1 cellular context compared by ENCODE assay signal in the genomic region with DNA sequence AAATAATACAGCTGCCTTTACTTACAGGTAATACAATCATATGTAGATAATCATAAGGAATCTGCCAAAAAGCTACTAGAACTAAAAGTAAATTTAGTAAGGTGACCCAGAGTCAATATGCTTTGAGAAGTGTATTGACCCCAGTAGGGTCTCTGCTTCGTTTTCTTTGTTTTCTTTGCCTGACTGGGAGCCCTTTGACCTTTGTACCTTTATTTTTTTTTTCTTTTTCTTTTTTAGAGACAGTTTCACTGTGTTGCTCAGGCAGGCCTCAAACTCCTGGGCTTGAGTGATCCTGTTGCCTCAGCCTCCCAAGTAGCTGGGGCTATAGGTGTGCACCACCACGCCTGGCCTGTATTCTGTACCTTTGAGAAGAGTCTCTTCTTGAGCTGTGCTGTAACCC.
TF ChIP-seq lines count a peak whose summit lies in the region.

No MANE protein-coding gene starts in this region.

TF ChIP-seq in HepG2, 621 proteins besides CTCF, POLR2A, EP300 and RAD21 (continued from another document and continues in another):
- no peak for TF ChIP-seq ZNF747 (CRISPR knock-in tag; IDR thresholded peaks at IDR 0.05; ENCODE audit: borderline replicate concordance)
- TF ChIP-seq, protein P1, sequence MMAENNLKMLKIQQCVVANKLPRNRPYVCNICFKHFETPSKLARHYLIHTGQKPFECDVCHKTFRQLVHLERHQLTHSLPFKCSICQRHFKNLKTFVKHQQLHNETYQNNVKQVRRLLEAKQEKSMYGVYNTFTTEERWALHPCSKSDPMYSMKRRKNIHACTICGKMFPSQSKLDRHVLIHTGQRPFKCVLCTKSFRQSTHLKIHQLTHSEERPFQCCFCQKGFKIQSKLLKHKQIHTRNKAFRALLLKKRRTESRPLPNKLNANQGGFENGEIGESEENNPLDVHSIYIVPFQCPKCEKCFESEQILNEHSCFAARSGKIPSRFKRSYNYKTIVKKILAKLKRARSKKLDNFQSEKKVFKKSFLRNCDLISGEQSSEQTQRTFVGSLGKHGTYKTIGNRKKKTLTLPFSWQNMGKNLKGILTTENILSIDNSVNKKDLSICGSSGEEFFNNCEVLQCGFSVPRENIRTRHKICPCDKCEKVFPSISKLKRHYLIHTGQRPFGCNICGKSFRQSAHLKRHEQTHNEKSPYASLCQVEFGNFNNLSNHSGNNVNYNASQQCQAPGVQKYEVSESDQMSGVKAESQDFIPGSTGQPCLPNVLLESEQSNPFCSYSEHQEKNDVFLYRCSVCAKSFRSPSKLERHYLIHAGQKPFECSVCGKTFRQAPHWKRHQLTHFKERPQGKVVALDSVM (CRISPR knock-in tag; IDR thresholded peaks at IDR 0.05) = no peak
- TF ChIP-seq, protein P2, sequence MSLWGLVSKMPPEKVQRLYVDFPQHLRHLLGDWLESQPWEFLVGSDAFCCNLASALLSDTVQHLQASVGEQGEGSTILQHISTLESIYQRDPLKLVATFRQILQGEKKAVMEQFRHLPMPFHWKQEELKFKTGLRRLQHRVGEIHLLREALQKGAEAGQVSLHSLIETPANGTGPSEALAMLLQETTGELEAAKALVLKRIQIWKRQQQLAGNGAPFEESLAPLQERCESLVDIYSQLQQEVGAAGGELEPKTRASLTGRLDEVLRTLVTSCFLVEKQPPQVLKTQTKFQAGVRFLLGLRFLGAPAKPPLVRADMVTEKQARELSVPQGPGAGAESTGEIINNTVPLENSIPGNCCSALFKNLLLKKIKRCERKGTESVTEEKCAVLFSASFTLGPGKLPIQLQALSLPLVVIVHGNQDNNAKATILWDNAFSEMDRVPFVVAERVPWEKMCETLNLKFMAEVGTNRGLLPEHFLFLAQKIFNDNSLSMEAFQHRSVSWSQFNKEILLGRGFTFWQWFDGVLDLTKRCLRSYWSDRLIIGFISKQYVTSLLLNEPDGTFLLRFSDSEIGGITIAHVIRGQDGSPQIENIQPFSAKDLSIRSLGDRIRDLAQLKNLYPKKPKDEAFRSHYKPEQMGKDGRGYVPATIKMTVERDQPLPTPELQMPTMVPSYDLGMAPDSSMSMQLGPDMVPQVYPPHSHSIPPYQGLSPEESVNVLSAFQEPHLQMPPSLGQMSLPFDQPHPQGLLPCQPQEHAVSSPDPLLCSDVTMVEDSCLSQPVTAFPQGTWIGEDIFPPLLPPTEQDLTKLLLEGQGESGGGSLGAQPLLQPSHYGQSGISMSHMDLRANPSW (CRISPR knock-in tag; IDR thresholded peaks at IDR 0.05; ENCODE audit: borderline replicate concordance) = no peak
- no peak for TF ChIP-seq SIN3A (IDR thresholded peaks at IDR 0.05; ENCODE audit: borderline replicate concordance, low read depth, low read length)
- TF ChIP-seq KLF16 (CRISPR knock-in tag; IDR thresholded peaks at IDR 0.05) = no peak
- TF ChIP-seq YY1 (IDR thresholded peaks at IDR 0.05; ENCODE audit: insufficient read depth, insufficient replicate concordance, low read depth, low read length) = no peak
- no peak for TF ChIP-seq ZNF547 (CRISPR knock-in tag; IDR thresholded peaks at IDR 0.05)
- TF ChIP-seq FLYWCH1 (CRISPR knock-in tag; IDR thresholded peaks at IDR 0.05) = no peak
- TF ChIP-seq HDAC1 (CRISPR knock-in tag; IDR thresholded peaks at IDR 0.05) = no peak
- no peak for TF ChIP-seq GPN1 (CRISPR knock-in tag; IDR thresholded peaks at IDR 0.05; ENCODE audit: borderline replicate concordance)
- no peak for TF ChIP-seq FOXC1 (CRISPR knock-in tag; IDR thresholded peaks at IDR 0.05; ENCODE audit: borderline replicate concordance)
- no peak for TF ChIP-seq ARID2 (CRISPR knock-in tag; IDR thresholded peaks at IDR 0.05; ENCODE audit: borderline replicate concordance)
- TF ChIP-seq ZNF749 (CRISPR knock-in tag; IDR thresholded peaks at IDR 0.05; ENCODE audit: borderline replicate concordance) = no peak
- TF ChIP-seq, protein P3, sequence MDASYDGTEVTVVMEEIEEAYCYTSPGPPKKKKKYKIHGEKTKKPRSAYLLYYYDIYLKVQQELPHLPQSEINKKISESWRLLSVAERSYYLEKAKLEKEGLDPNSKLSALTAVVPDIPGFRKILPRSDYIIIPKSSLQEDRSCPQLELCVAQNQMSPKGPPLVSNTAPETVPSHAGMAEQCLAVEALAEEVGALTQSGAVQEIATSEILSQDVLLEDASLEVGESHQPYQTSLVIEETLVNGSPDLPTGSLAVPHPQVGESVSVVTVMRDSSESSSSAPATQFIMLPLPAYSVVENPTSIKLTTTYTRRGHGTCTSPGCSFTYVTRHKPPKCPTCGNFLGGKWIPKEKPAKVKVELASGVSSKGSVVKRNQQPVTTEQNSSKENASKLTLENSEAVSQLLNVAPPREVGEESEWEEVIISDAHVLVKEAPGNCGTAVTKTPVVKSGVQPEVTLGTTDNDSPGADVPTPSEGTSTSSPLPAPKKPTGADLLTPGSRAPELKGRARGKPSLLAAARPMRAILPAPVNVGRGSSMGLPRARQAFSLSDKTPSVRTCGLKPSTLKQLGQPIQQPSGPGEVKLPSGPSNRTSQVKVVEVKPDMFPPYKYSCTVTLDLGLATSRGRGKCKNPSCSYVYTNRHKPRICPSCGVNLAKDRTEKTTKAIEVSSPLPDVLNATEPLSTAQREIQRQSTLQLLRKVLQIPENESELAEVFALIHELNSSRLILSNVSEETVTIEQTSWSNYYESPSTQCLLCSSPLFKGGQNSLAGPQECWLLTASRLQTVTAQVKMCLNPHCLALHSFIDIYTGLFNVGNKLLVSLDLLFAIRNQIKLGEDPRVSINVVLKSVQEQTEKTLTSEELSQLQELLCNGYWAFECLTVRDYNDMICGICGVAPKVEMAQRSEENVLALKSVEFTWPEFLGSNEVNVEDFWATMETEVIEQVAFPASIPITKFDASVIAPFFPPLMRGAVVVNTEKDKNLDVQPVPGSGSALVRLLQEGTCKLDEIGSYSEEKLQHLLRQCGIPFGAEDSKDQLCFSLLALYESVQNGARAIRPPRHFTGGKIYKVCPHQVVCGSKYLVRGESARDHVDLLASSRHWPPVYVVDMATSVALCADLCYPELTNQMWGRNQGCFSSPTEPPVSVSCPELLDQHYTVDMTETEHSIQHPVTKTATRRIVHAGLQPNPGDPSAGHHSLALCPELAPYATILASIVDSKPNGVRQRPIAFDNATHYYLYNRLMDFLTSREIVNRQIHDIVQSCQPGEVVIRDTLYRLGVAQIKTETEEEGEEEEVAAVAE (CRISPR knock-in tag; IDR thresholded peaks at IDR 0.05; ENCODE audit: borderline replicate concordance) = no peak
- no peak for TF ChIP-seq SRSF4 (IDR thresholded peaks at IDR 0.05; ENCODE audit: low read depth, low read length, poor library complexity, severe bottlenecking)
- no peak for TF ChIP-seq ZNF792 (CRISPR knock-in tag; IDR thresholded peaks at IDR 0.05)
- TF ChIP-seq NFIC (IDR thresholded peaks at IDR 0.05; ENCODE audit: low read length) = 0 out of 2 replicates have a peak, but pooled peaks have one; percentile 50
- TF ChIP-seq, protein P4, sequence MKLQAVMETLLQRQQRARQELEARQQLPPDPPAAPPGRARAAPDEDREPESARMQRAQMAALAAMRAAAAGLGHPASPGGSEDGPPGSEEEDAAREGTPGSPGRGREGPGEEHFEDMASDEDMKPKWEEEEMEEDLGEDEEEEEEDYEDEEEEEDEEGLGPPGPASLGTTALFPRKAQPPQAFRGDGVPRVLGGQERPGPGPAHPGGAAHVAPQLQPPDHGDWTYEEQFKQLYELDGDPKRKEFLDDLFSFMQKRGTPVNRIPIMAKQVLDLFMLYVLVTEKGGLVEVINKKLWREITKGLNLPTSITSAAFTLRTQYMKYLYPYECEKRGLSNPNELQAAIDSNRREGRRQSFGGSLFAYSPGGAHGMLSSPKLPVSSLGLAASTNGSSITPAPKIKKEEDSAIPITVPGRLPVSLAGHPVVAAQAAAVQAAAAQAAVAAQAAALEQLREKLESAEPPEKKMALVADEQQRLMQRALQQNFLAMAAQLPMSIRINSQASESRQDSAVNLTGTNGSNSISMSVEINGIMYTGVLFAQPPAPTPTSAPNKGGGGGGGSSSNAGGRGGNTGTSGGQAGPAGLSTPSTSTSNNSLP (IDR thresholded peaks at IDR 0.05; ENCODE audit: low read depth, low read length) = no peak
- TF ChIP-seq ZNF782 (CRISPR knock-in tag; IDR thresholded peaks at IDR 0.05; ENCODE audit: borderline replicate concordance) = no peak
- no peak for TF ChIP-seq ZNF644 (CRISPR knock-in tag; IDR thresholded peaks at IDR 0.05; ENCODE audit: low read depth)
- TF ChIP-seq ZNF432 (CRISPR knock-in tag; IDR thresholded peaks at IDR 0.05; ENCODE audit: borderline replicate concordance) = no peak
- TF ChIP-seq, protein P5, sequence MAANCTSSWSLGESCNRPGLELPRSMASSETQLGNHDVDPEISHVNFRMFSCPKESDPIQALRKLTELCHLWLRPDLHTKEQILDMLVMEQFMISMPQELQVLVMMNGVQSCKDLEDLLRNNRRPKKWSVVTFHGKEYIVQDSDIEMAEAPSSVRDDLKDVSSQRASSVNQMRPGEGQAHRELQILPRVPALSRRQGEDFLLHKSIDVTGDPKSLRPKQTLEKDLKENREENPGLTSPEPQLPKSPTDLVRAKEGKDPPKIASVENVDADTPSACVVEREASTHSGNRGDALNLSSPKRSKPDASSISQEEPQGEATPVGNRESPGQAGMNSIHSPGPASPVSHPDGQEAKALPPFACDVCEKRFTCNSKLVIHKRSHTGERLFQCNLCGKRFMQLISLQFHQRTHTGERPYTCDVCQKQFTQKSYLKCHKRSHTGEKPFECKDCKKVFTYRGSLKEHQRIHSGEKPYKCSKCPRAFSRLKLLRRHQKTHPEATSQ (CRISPR knock-in tag; IDR thresholded peaks at IDR 0.05; ENCODE audit: borderline replicate concordance) = no peak
- TF ChIP-seq NR2F6 (IDR thresholded peaks at IDR 0.05) = peak; percentile 97
- TF ChIP-seq NR2F6 (CRISPR knock-in tag; IDR thresholded peaks at IDR 0.05) = peak; percentile 86
- TF ChIP-seq CBFB (CRISPR knock-in tag; IDR thresholded peaks at IDR 0.05) = no peak
- TF ChIP-seq, protein P6, sequence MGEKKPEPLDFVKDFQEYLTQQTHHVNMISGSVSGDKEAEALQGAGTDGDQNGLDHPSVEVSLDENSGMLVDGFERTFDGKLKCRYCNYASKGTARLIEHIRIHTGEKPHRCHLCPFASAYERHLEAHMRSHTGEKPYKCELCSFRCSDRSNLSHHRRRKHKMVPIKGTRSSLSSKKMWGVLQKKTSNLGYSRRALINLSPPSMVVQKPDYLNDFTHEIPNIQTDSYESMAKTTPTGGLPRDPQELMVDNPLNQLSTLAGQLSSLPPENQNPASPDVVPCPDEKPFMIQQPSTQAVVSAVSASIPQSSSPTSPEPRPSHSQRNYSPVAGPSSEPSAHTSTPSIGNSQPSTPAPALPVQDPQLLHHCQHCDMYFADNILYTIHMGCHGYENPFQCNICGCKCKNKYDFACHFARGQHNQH (CRISPR knock-in tag; IDR thresholded peaks at IDR 0.05) = no peak
- no peak for TF ChIP-seq ONECUT2 (CRISPR knock-in tag; IDR thresholded peaks at IDR 0.05)
- TF ChIP-seq SAP130 (CRISPR knock-in tag; IDR thresholded peaks at IDR 0.05; ENCODE audit: low read depth) = peak; percentile 8; the same call in 1 of the 2 replicates
- no peak for TF ChIP-seq ZNF501 (CRISPR knock-in tag; IDR thresholded peaks at IDR 0.05)
- TF ChIP-seq, protein P7, sequence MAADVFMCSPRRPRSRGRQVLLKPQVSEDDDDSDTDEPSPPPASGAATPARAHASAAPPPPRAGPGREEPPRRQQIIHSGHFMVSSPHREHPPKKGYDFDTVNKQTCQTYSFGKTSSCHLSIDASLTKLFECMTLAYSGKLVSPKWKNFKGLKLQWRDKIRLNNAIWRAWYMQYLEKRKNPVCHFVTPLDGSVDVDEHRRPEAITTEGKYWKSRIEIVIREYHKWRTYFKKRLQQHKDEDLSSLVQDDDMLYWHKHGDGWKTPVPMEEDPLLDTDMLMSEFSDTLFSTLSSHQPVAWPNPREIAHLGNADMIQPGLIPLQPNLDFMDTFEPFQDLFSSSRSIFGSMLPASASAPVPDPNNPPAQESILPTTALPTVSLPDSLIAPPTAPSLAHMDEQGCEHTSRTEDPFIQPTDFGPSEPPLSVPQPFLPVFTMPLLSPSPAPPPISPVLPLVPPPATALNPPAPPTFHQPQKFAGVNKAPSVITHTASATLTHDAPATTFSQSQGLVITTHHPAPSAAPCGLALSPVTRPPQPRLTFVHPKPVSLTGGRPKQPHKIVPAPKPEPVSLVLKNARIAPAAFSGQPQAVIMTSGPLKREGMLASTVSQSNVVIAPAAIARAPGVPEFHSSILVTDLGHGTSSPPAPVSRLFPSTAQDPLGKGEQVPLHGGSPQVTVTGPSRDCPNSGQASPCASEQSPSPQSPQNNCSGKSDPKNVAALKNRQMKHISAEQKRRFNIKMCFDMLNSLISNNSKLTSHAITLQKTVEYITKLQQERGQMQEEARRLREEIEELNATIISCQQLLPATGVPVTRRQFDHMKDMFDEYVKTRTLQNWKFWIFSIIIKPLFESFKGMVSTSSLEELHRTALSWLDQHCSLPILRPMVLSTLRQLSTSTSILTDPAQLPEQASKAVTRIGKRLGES (CRISPR knock-in tag; IDR thresholded peaks at IDR 0.05; ENCODE audit: borderline replicate concordance) = no peak
- TF ChIP-seq SP5 (CRISPR knock-in tag; IDR thresholded peaks at IDR 0.05; ENCODE audit: borderline replicate concordance, low read depth) = no peak
- no peak for TF ChIP-seq MLLT10 (CRISPR knock-in tag; IDR thresholded peaks at IDR 0.05)
- TF ChIP-seq FOXK2 (IDR thresholded peaks at IDR 0.05) = peak; percentile 54
- TF ChIP-seq ZFP82 (CRISPR knock-in tag; IDR thresholded peaks at IDR 0.05; ENCODE audit: borderline replicate concordance) = no peak
- TF ChIP-seq, protein P8, sequence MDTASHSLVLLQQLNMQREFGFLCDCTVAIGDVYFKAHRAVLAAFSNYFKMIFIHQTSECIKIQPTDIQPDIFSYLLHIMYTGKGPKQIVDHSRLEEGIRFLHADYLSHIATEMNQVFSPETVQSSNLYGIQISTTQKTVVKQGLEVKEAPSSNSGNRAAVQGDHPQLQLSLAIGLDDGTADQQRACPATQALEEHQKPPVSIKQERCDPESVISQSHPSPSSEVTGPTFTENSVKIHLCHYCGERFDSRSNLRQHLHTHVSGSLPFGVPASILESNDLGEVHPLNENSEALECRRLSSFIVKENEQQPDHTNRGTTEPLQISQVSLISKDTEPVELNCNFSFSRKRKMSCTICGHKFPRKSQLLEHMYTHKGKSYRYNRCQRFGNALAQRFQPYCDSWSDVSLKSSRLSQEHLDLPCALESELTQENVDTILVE (CRISPR knock-in tag; IDR thresholded peaks at IDR 0.05) = no peak
- TF ChIP-seq, protein P9, sequence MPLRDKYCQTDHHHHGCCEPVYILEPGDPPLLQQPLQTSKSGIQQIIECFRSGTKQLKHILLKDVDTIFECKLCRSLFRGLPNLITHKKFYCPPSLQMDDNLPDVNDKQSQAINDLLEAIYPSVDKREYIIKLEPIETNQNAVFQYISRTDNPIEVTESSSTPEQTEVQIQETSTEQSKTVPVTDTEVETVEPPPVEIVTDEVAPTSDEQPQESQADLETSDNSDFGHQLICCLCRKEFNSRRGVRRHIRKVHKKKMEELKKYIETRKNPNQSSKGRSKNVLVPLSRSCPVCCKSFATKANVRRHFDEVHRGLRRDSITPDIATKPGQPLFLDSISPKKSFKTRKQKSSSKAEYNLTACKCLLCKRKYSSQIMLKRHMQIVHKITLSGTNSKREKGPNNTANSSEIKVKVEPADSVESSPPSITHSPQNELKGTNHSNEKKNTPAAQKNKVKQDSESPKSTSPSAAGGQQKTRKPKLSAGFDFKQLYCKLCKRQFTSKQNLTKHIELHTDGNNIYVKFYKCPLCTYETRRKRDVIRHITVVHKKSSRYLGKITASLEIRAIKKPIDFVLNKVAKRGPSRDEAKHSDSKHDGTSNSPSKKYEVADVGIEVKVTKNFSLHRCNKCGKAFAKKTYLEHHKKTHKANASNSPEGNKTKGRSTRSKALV (CRISPR knock-in tag; IDR thresholded peaks at IDR 0.05) = no peak
